Comparison of ENCODE assay signal across 1 cellular context in the genomic region with DNA sequence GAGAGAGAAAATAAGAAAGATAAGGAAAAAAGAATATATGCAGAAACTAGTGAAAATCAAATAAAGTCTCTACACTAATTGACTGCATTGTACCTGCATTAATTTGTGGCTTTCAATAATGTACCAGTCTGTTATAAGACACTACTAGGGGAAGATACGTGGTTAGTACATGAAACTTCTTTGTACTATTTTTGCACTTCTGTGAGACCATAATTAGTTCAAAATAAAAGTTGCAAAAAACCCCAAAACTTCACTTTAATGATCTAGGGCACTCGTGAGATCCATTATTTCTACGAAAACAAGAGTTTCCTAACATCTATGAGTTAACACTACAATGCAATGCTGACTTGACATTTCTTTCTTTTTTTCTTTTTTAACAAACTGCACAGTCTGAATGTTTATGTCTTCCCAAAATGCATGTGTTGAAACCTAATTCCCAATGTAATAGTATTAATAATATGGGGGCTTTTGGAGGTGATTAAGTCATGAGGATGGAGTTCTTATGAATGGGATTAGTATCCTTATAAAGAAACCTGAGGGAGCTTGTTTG.
TF ChIP-seq lines count a peak whose summit lies in the region.

No MANE protein-coding gene starts in this region.

TF ChIP-seq in GM12878, 131 proteins besides CTCF, POLR2A, EP300 and RAD21 (continued from another document):
- TF ChIP-seq NFXL1 (IDR thresholded peaks at IDR 0.05; ENCODE audit: borderline replicate concordance) = no peak
- TF ChIP-seq TARDBP (IDR thresholded peaks at IDR 0.05; ENCODE audit: borderline replicate concordance) = no peak
- TF ChIP-seq, protein P1, sequence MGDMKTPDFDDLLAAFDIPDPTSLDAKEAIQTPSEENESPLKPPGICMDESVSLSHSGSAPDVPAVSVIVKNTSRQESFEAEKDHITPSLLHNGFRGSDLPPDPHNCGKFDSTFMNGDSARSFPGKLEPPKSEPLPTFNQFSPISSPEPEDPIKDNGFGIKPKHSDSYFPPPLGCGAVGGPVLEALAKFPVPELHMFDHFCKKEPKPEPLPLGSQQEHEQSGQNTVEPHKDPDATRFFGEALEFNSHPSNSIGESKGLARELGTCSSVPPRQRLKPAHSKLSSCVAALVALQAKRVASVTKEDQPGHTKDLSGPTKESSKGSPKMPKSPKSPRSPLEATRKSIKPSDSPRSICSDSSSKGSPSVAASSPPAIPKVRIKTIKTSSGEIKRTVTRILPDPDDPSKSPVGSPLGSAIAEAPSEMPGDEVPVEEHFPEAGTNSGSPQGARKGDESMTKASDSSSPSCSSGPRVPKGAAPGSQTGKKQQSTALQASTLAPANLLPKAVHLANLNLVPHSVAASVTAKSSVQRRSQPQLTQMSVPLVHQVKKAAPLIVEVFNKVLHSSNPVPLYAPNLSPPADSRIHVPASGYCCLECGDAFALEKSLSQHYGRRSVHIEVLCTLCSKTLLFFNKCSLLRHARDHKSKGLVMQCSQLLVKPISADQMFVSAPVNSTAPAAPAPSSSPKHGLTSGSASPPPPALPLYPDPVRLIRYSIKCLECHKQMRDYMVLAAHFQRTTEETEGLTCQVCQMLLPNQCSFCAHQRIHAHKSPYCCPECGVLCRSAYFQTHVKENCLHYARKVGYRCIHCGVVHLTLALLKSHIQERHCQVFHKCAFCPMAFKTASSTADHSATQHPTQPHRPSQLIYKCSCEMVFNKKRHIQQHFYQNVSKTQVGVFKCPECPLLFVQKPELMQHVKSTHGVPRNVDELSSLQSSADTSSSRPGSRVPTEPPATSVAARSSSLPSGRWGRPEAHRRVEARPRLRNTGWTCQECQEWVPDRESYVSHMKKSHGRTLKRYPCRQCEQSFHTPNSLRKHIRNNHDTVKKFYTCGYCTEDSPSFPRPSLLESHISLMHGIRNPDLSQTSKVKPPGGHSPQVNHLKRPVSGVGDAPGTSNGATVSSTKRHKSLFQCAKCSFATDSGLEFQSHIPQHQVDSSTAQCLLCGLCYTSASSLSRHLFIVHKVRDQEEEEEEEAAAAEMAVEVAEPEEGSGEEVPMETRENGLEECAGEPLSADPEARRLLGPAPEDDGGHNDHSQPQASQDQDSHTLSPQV (IDR thresholded peaks at IDR 0.05) = peak; percentile 58; the same call in 1 of the 2 replicates
- peak; percentile 37; the same call in 1 of the 2 replicates for TF ChIP-seq BCL11A (IDR thresholded peaks at IDR 0.05; ENCODE audit: low read depth, low read length)
- TF ChIP-seq, protein P2, sequence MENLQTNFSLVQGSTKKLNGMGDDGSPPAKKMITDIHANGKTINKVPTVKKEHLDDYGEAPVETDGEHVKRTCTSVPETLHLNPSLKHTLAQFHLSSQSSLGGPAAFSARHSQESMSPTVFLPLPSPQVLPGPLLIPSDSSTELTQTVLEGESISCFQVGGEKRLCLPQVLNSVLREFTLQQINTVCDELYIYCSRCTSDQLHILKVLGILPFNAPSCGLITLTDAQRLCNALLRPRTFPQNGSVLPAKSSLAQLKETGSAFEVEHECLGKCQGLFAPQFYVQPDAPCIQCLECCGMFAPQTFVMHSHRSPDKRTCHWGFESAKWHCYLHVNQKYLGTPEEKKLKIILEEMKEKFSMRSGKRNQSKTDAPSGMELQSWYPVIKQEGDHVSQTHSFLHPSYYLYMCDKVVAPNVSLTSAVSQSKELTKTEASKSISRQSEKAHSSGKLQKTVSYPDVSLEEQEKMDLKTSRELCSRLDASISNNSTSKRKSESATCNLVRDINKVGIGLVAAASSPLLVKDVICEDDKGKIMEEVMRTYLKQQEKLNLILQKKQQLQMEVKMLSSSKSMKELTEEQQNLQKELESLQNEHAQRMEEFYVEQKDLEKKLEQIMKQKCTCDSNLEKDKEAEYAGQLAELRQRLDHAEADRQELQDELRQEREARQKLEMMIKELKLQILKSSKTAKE (IDR thresholded peaks at IDR 0.05; ENCODE audit: low read depth, poor library complexity, severe bottlenecking) = peak; percentile 76
- 0 out of 2 replicates have a peak, but pooled peaks have one; percentile 51 for TF ChIP-seq BMI1 (IDR thresholded peaks at IDR 0.05; ENCODE audit: borderline replicate concordance)
- peak; percentile 77 for TF ChIP-seq MEF2A (IDR thresholded peaks at IDR 0.05; ENCODE audit: insufficient read depth, low read depth, low read length)
- peak; percentile 64; the same call in 1 of the 2 replicates for TF ChIP-seq DPF2 (IDR thresholded peaks at IDR 0.05)
- TF ChIP-seq TBL1XR1 (IDR thresholded peaks at IDR 0.05; ENCODE audit: low read depth, low read length) = peak; percentile 54; the same call in 1 of the 2 replicates
- peak; percentile 62 for TF ChIP-seq RUNX3 (IDR thresholded peaks at IDR 0.05; ENCODE audit: low read length)
- peak; percentile 20; the same call in 1 of the 2 replicates for TF ChIP-seq RAD51 (IDR thresholded peaks at IDR 0.05)
- TF ChIP-seq ZNF24 (IDR thresholded peaks at IDR 0.05) = peak; percentile 81
- no peak for TF ChIP-seq PAX5 (IDR thresholded peaks at IDR 0.05; ENCODE audit: borderline replicate concordance, low read depth, low read length)
- TF ChIP-seq, protein P3, sequence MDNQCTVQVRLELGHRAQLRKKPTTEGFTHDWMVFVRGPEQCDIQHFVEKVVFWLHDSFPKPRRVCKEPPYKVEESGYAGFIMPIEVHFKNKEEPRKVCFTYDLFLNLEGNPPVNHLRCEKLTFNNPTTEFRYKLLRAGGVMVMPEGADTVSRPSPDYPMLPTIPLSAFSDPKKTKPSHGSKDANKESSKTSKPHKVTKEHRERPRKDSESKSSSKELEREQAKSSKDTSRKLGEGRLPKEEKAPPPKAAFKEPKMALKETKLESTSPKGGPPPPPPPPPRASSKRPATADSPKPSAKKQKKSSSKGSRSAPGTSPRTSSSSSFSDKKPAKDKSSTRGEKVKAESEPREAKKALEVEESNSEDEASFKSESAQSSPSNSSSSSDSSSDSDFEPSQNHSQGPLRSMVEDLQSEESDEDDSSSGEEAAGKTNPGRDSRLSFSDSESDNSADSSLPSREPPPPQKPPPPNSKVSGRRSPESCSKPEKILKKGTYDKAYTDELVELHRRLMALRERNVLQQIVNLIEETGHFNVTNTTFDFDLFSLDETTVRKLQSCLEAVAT (IDR thresholded peaks at IDR 0.05) = peak; percentile 79
- 0 out of 2 replicates have a peak, but pooled peaks have one; percentile 29 for TF ChIP-seq NR2F1 (conservative IDR thresholded peaks at IDR 0.05)
